In the genomic region with DNA sequence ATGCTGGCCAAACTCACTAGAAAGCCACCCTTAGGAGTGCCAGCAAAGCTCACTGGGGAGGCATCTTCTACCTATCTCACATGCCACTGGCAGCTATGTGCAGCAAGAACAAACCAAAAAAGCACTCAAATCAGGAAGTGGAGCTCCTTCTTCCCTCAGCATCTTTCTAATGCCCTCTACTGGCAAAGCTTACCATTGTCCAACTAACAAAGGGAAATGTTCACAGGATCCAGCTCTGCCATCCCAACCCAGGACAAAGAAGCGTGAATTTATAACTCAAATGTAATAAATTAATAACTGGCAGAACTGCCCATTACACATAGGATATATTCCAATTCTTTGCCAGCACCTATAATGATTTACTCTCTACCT, we compare ENCODE assay signal across 9 cellular contexts. TPM values are rescaled to one million over a fixed set of nuclear protein-coding genes. Genes with fewer than 3 reads are reported as not detected.
DNase-seq lines count a peak whose midpoint lies in the region; ATAC-seq, FAIRE-seq and TF ChIP-seq lines count a peak whose summit lies in the region.
"Had no signal": no experiment of that assay in that cellular context is flagged by ENCODE, and none has a peak within 500 bp of the region (broad histone marks: within the 10 kb centered on the region; RNA-seq: fewer than 3 reads in every experiment).

No MANE protein-coding gene starts in this region.

- no peak overlapping the region for H2BK120ac ChIP-seq in H9 (ENCODE audit: low read depth, low read length, poor library complexity, severe bottlenecking)

- H3K27ac Mint-ChIP-seq in activated naive CD4-positive, alpha-beta T cell treated with anti-CD3 and anti-CD28 coated beads for 36 hours, result no peak overlapping the region
- H3K27ac Mint-ChIP-seq in H9, result peak overlapping the region in 1 of 3 experiments; percentile 5; a peak in 1 of 7 replicates
- H3K27ac Mint-ChIP-seq: activated naive CD4-positive, alpha-beta T cell treated with anti-CD3 and anti-CD28 coated beads, Interleukin-2, amount 50 U/mL, for 72 hours had no signal

- ATAC-seq in K562, result peak; percentile 59

- H3K23ac ChIP-seq in H9 (ENCODE audit: insufficient read length, low read depth, low read length), result no peak overlapping the region

- peaks cover 6% of the 10 kb centered on the region for H3K9me3 Mint-ChIP-seq in activated naive CD4-positive, alpha-beta T cell treated with anti-CD3 and anti-CD28 coated beads for 36 hours
- H3K9me3 Mint-ChIP-seq in H9, result peaks cover 13 to 14% of the 10 kb centered on the region in 2 experiments

- H3K4me3 Mint-ChIP-seq in activated naive CD4-positive, alpha-beta T cell treated with anti-CD3 and anti-CD28 coated beads for 36 hours, result no peak overlapping the region
- H3K4me3 Mint-ChIP-seq in H9, result no peak overlapping the region

- no peak overlapping the region for H3K14ac ChIP-seq in H9 (ENCODE audit: insufficient read depth, low read length)

- H2BK12ac ChIP-seq in H9 (ENCODE audit: insufficient read length, low read depth, low read length), result no peak overlapping the region

- H3K23me2 ChIP-seq in H9 (ENCODE audit: insufficient read length, low read depth, low read length, poor library complexity, severe bottlenecking), result no peaks in the 10 kb centered on the region

- intact Hi-C loops in activated naive CD4-positive, alpha-beta T cell treated with anti-CD3 and anti-CD28 coated beads for 36 hours (cut with micrococcal nuclease), result loop anchor here (1.0 kb wide), 2 partner anchors 223 to 244 kb away; no protein-coding TSS in a partner anchor
- intact Hi-C loops in K562 (cut with micrococcal nuclease), result no loop called here

- no peak for TF ChIP-seq EP300 in K562 (IDR thresholded peaks at IDR 0.05; ENCODE audit: low read length)

- no TSS peak for BruUV-seq in K562 (replicated peaks; lab: Mats Ljungman, UMichigan)

- H3K27me3 Mint-ChIP-seq in activated naive CD4-positive, alpha-beta T cell treated with anti-CD3 and anti-CD28 coated beads for 36 hours (ENCODE audit: low read depth), result no peaks in the 10 kb centered on the region
- no peaks in the 10 kb centered on the region; the same call in 1 of the 2 replicates for H3K27me3 Mint-ChIP-seq in H9 (ENCODE audit: low read depth)

- no peak overlapping the region for H3K18ac ChIP-seq in H9 (ENCODE audit: insufficient read length, low read depth, low read length)

- no peak overlapping the region for H4K8ac ChIP-seq in H9 (replicated peaks; ENCODE audit: insufficient read length, low read depth, low read length)

- CTCF ChIA-PET in activated naive CD4-positive, alpha-beta T cell treated with anti-CD3 and anti-CD28 coated beads for 36 hours (lab: Charles Lee), result interaction anchor here (0.6 to 2.0 kb wide), 19 partner anchors 9 to 401 kb away, joined by 3 to 17 read pairs (median 3); no protein-coding TSS in a partner anchor
- CTCF ChIA-PET in K562 (lab: Yijun Ruan, JAX; ENCODE audit: low intra/inter-chr PET ratio), result no interaction called here

- H3K4me1 Mint-ChIP-seq in activated naive CD4-positive, alpha-beta T cell treated with anti-CD3 and anti-CD28 coated beads for 36 hours (ENCODE audit: low read depth), result peaks cover 18% of the 10 kb centered on the region
- H3K4me1 Mint-ChIP-seq in H9, result peaks cover 24 to 28% of the 10 kb centered on the region in 2 experiments

- no peak overlapping the region for H4K91ac ChIP-seq in H9 (ENCODE audit: insufficient read length, low read depth, low read length)

- no peaks in the 10 kb centered on the region for H3K79me1 ChIP-seq in H9 (ENCODE audit: insufficient read depth, low read depth, low read length, poor library complexity, severe bottlenecking)

- H3T11ph ChIP-seq in H9 (ENCODE audit: low read length), result no peak overlapping the region

- H3K79me2 ChIP-seq in H9 (ENCODE audit: insufficient read depth, low read length), result no peaks in the 10 kb centered on the region
- H3K79me2 ChIP-seq in K562 (ENCODE audit: control insufficient read depth, insufficient read depth, low read length), result no peaks in the 10 kb centered on the region

- H3K36me3 ChIP-seq in K562 (ENCODE audit: control insufficient read depth, insufficient read depth, low read length), result peaks cover 21% of the 10 kb centered on the region

- H2BK5ac ChIP-seq in H9 (ENCODE audit: insufficient read length, low read length), result no peak overlapping the region

- TF ChIP-seq CTCF in H9 (conservative IDR thresholded peaks at IDR 0.05) (peak; percentile 73), K562 (IDR thresholded peaks at IDR 0.05 in 2 of 3, conservative IDR thresholded peaks at IDR 0.05 in 1 of 3; ENCODE audit: insufficient read depth in 2 of 3, low read depth in 1 of 3, low read length in 3 of 3) (peak in 2 of 3 experiments; percentile 27 to 42; a peak in 3 of 6 replicates)

- peak in 1 of 2 experiments; percentile 62; a peak in 3 of 4 replicates for TF ChIP-seq RAD21 in K562 (CRISPR knock-in tag; conservative IDR thresholded peaks at IDR 0.05 in 1 of 2, IDR thresholded peaks at IDR 0.05 in 1 of 2)

- peak; percentile 12 for DNase-seq in activated naive CD4-positive, alpha-beta T cell treated with anti-CD3 and anti-CD28 coated beads for 36 hours
- DNase-seq in activated naive CD4-positive, alpha-beta T cell treated with Interleukin-2 at 50 U/mL for 16 hours, result no peak
- DNase-seq in H9, result no peak
- peak; percentile 65 for DNase-seq in NAMALWA (ENCODE audit: low spot score)
- no peak for DNase-seq in K562 (ENCODE audit: extremely low read depth in 1 of 4, low spot score in 3 of 4)
- DNase-seq in myocyte (ENCODE audit: low read depth), result peak; percentile 41
- DNase-seq in activated T-cell treated with anti-CD3 and anti-CD28 coated beads for 4 hours, result no peak
- no peak for DNase-seq in NCI-H345 (lab: John Stamatoyannopoulos, UW)

- H3K56ac ChIP-seq in H9 (ENCODE audit: insufficient read length, low read depth, low read length), result no peak overlapping the region

- no peak for TF ChIP-seq POLR2A in K562 (conservative IDR thresholded peaks at IDR 0.05)

- H3K27ac ChIP-seq in H9 (ENCODE audit: insufficient read length, low read depth, low read length) (no peak overlapping the region), K562 (ENCODE audit: extremely low read depth, low read depth, low read length) (no peak overlapping the region)

- WGBS in H9 (ENCODE audit: extremely low coverage, insufficient read length, low lambda C conversion rate), result no CpG with 5 or more reads among the region's 1 CpG
- 87% methylated on average over 1 of the region's 1 CpG for WGBS in K562 (ENCODE audit: insufficient coverage, low coverage, missing lambda C conversion rate)

- H3K36me3 Mint-ChIP-seq in activated naive CD4-positive, alpha-beta T cell treated with anti-CD3 and anti-CD28 coated beads for 36 hours (ENCODE audit: low read depth), result no peaks in the 10 kb centered on the region
- peaks cover 6 to 15% (median 7%) of the 10 kb centered on the region in 3 experiments for H3K36me3 Mint-ChIP-seq in H9 (ENCODE audit: insufficient read depth in 1 of 3, low read depth in 3 of 3)

- H3K4ac ChIP-seq in H9 (ENCODE audit: low read depth, low read length), result no peak overlapping the region

- no peak for FAIRE-seq in K562 (lab: Jason Lieb, UNC)

- H3K4me1 ChIP-seq in H9 (ENCODE audit: insufficient read depth, low read length) (peaks cover 3% of the 10 kb centered on the region; the same call in 1 of the 2 replicates), K562 (replicated peaks in 1 of 2; ENCODE audit: control insufficient read depth in 2 of 2, insufficient read depth in 2 of 2, low read length in 2 of 2) (no peaks in the 10 kb centered on the region)

- no peak overlapping the region for H3K4me3 ChIP-seq in K562

- POLR2A ChIA-PET in K562 (lab: Yijun Ruan, JAX), result interaction anchor here (0.7 to 1.7 kb wide), 3 partner anchors 11 to 965 kb away, joined by 3 to 5 read pairs (median 3); no protein-coding TSS in a partner anchor

- no peaks in the 10 kb centered on the region for H3K9me1 ChIP-seq in K562 (ENCODE audit: control insufficient read depth, insufficient read depth, low read length)

- in situ Hi-C loops in K562 (cut with MboI), result no loop called here

- H2AFZ ChIP-seq in H9 (ENCODE audit: low read length), result no peak overlapping the region
- H2AFZ ChIP-seq in K562 (ENCODE audit: low read depth, low read length), result no peak overlapping the region

- H3K9me3 ChIP-seq in H9 (ENCODE audit: control insufficient read depth, low read depth, low read length) (no peaks in the 10 kb centered on the region), K562 (replicated peaks; ENCODE audit: control insufficient read depth, insufficient read depth, low read depth, low read length) (peaks cover 12% of the 10 kb centered on the region)

- H2BK20ac ChIP-seq in H9 (ENCODE audit: low read depth, low read length, poor library complexity, severe bottlenecking), result no peak overlapping the region

- H3K27me3 ChIP-seq in H9 (ENCODE audit: insufficient read depth, low read length) (no peaks in the 10 kb centered on the region), K562 (ENCODE audit: control insufficient read depth in 2 of 2, insufficient read depth in 2 of 2, low read length in 2 of 2) (no peaks in the 10 kb centered on the region)

- no peak overlapping the region for H4K5ac ChIP-seq in H9 (ENCODE audit: insufficient read length, low read depth, low read length)

- H2BK15ac ChIP-seq in H9 (ENCODE audit: low read depth, low read length), result no peak overlapping the region

- H3K9ac ChIP-seq in H9 (ENCODE audit: extremely low read depth, insufficient read length, low read length) (no peak overlapping the region), K562 (ENCODE audit: insufficient read depth in 1 of 2, low read depth in 2 of 2, low read length in 2 of 2) (no peak overlapping the region)

- no peaks in the 10 kb centered on the region for H4K20me1 ChIP-seq in H9 (ENCODE audit: control insufficient read depth, insufficient read depth, insufficient read length)
- H4K20me1 ChIP-seq in K562 (replicated peaks; ENCODE audit: control insufficient read depth, insufficient read depth, low read length), result no peaks in the 10 kb centered on the region

- no peak overlapping the region for H3K4me2 ChIP-seq in H9 (ENCODE audit: insufficient read depth, insufficient read length, low read length)
- no peak overlapping the region for H3K4me2 ChIP-seq in K562 (ENCODE audit: insufficient read depth, low read length)

- no peak overlapping the region for H2AK5ac ChIP-seq in H9 (ENCODE audit: insufficient read length, low read length)

RNA-seq across cellular contexts. Expression of a gene that starts 38.9 kb away (rescaled TPM):
- total RNA-seq in activated naive CD4-positive, alpha-beta T cell treated with anti-CD3 and anti-CD28 coated beads for 36 hours, result 1 to 10 TPM; 2.0 to 2.5 TPM
- total RNA-seq in H9 (2021) (3.3 TPM in 2 replicates), K562 (2014; rRNA removed) (26.0 and 26.5 TPM in 2 replicates), K562 (2014; rRNA removed; fragmentation: Illumina TruSeq; extraction: Trizol) (55.0 and 58.4 TPM in 2 replicates), K562 (2015; rRNA removed; fragmentation: Illumina TruSeq; extraction: Trizol) (51.5 and 56.8 TPM in 2 replicates), K562 (2021) (43.1 and 43.6 TPM in 2 replicates), myocyte (19.4 TPM in 2 replicates)
- 58.9 and 119 TPM in 2 replicates for total RNA-seq in K562 (2011; cell fraction: chromatin; rRNA removed; ENCODE audit: low replicate concordance)
- total RNA-seq in K562 (2011; cell fraction: nucleolus; rRNA removed), result 43.9 and 53.4 TPM in 2 replicates
- total RNA-seq in K562 (2011; cell fraction: nucleoplasm; rRNA removed), result 92.8 and 105 TPM in 2 replicates
- polyA plus RNA-seq in K562 (2011; rRNA removed) (83.7 and 111 TPM in 2 replicates), K562 (2014; fragmentation: Illumina TruSeq; extraction: Trizol) (37.3 and 45.2 TPM in 2 replicates), K562 (2014; fragmentation: Nextera tagmentation; extraction: Ambion mirVana) (10 to 100 TPM; 12.2 to 18.1 TPM), K562 (2014; rRNA removed) (19.9 and 26.1 TPM in 2 replicates)
- polyA plus RNA-seq in K562 (2011; cell fraction: cytosol; rRNA removed), result 30.7 and 48.6 TPM in 2 replicates
- polyA plus RNA-seq in K562 (2011; cell fraction: nucleus; rRNA removed), result 25.8 and 36.4 TPM in 2 replicates
- polyA plus RNA-seq in K562 (2012), result 22.2 and 31.8 TPM in 2 replicates
- polyA minus RNA-seq in K562 (2011; rRNA and poly(A)+ RNA removed), result 197 and 201 TPM in 2 replicates
- 51.6 and 74.5 TPM in 2 replicates for polyA minus RNA-seq in K562 (2011; cell fraction: cytosol; rRNA and poly(A)+ RNA removed)
- 25.3 and 51.1 TPM in 2 replicates for polyA minus RNA-seq in K562 (2011; cell fraction: nucleus; rRNA and poly(A)+ RNA removed)
- polyA plus RNA-seq in myocyte (2012), result 3.8 TPM

RNA-seq across cellular contexts. Expression of a gene that starts 38.9 kb away (rescaled TPM):
- 10 to 100 TPM in 1 of 2 experiments, 1 to 10 TPM in 1; 7.2 to 14.2 TPM for total RNA-seq in activated naive CD4-positive, alpha-beta T cell treated with anti-CD3 and anti-CD28 coated beads for 36 hours
- total RNA-seq in H9 (2021), result 28.6 and 32.6 TPM in 2 replicates
- total RNA-seq in K562 (2011; cell fraction: chromatin; rRNA removed; ENCODE audit: low replicate concordance), result 47.7 and 171 TPM in 2 replicates
- total RNA-seq in K562 (2011; cell fraction: nucleolus; rRNA removed), result 33.7 and 49.6 TPM in 2 replicates
- total RNA-seq in K562 (2011; cell fraction: nucleoplasm; rRNA removed), result 135 and 209 TPM in 2 replicates
- total RNA-seq in K562 (2014; rRNA removed), result 28.1 and 34.8 TPM in 2 replicates
- 45.8 and 52.8 TPM in 2 replicates for total RNA-seq in K562 (2014; rRNA removed; fragmentation: Illumina TruSeq; extraction: Trizol)
- total RNA-seq in K562 (2015; rRNA removed; fragmentation: Illumina TruSeq; extraction: Trizol), result 40.6 and 46.3 TPM in 2 replicates
- 38.2 and 42.9 TPM in 2 replicates for total RNA-seq in K562 (2021)
- polyA plus RNA-seq in K562 (2011; rRNA removed), result 84.0 and 97.5 TPM in 2 replicates
- polyA plus RNA-seq in K562 (2011; cell fraction: cytosol; rRNA removed), result 33.1 and 88.6 TPM in 2 replicates
- polyA plus RNA-seq in K562 (2011; cell fraction: nucleus; rRNA removed), result 88.8 and 104 TPM in 2 replicates
- 40.2 and 59.7 TPM in 2 replicates for polyA plus RNA-seq in K562 (2012)
- 44.0 and 47.4 TPM in 2 replicates for polyA plus RNA-seq in K562 (2014; fragmentation: Illumina TruSeq; extraction: Trizol)
- polyA plus RNA-seq in K562 (2014; fragmentation: Nextera tagmentation; extraction: Ambion mirVana), result 10 to 100 TPM; 30.7 to 38.5 TPM
- 53.4 and 54.9 TPM in 2 replicates for polyA plus RNA-seq in K562 (2014; rRNA removed)
- polyA minus RNA-seq in K562 (2011; rRNA and poly(A)+ RNA removed), result 65.3 and 66.8 TPM in 2 replicates
- polyA minus RNA-seq in K562 (2011; cell fraction: cytosol; rRNA and poly(A)+ RNA removed), result 24.1 and 26.4 TPM in 2 replicates
- polyA minus RNA-seq in K562 (2011; cell fraction: nucleus; rRNA and poly(A)+ RNA removed), result 68.3 and 104 TPM in 2 replicates
- total RNA-seq in myocyte, result 46.9 and 56.9 TPM in 2 replicates
- polyA plus RNA-seq in myocyte (2012), result 63.9 TPM

Comparison
In these comparisons a context has a peak if more than half of its experiments do, and no peak if none do; other contexts are left out.
1. DNase-seq: peak in activated naive CD4-positive, alpha-beta T cell treated with anti-CD3 and anti-CD28 coated beads for 36 hours (single experiment), NAMALWA (single experiment) and myocyte (single experiment); none in activated naive CD4-positive, alpha-beta T cell treated with Interleukin-2 at 50 U/mL for 16 hours (single experiment), H9 (single experiment), K562 (0 of 4), activated T-cell treated with anti-CD3 and anti-CD28 coated beads for 4 hours (single experiment) and NCI-H345 (single experiment).